8 cellular contexts compared by ENCODE assay signal in the genomic region with DNA sequence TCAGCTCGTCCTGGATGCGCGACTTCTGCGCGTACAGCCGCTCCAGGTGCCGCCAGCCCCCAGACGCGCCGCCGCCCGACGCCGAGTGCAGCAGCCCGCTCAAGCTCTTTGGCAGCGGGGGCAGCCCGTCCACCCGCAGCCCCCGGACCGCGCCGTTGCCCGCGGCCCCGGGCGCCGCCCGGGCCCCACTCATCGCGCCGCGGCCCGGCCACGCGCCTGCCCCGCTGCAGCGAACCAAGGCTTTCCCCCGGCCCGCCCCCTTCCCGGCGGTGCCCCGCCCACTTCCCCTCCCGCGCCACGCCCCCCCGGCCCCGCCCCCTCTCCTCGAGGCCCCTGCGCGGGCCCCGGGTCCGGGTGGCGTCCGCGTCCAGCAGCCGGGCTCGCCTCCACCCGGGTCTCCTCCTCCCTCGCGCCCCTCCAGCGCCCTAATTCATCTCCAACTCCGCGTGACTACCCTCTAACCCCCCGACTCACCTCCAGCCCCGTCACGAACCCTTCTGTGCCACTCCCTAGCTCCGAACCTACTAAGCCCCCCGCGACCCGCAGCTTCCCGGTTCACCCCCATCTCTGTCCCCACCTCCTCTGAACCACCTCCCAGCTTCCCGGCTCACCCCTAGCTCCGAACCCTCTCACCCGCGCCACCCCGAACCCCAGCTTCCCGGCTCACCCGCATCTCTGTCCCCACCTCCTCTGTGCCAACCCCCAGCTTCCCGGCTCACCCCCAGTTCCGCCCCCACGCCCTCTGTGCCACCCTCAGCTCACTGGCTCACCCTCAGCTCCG.
DNase-seq lines count a peak whose midpoint lies in the region; ATAC-seq and TF ChIP-seq lines count a peak whose summit lies in the region.

A gene (minus strand): TSS at position 236 of the 781 bp plus-strand sequence. CDS start 43 bp downstream, at position 193.

- H3K27ac ChIP-seq in BLaER1 (peak within 1 kb of the TSS; percentile 70), HL-60 (replicated peaks) (no peak within 1 kb of the TSS; the same call in 1 of the 2 replicates), layer of hippocampus (ENCODE audit: low read depth, low read length) (peak within 1 kb of the TSS; percentile 46)

- peaks cover 45% of the 10 kb centered on the region for H3K4me1 ChIP-seq in BLaER1

- H4K20me1 ChIP-seq in BLaER1: peaks cover 43% of the 10 kb centered on the region

- peaks cover 19% of the 10 kb centered on the region for H3K27me3 ChIP-seq in BLaER1
- peaks cover 2% of the 10 kb centered on the region for H3K27me3 ChIP-seq in HL-60 (ENCODE audit: insufficient read depth, poor library complexity, severe bottlenecking)
- no peaks in the 10 kb centered on the region for H3K27me3 ChIP-seq in layer of hippocampus (ENCODE audit: control insufficient read depth, insufficient read depth, low read length)

- H3K4me3 ChIP-seq in BLaER1 (peak within 1 kb of the TSS; percentile 91), HL-60 (replicated peaks; ENCODE audit: insufficient read depth, low read length) (peak within 1 kb of the TSS; percentile 69), WI38 (ENCODE audit: low read depth, low read length) (peak within 1 kb of the TSS; percentile 75), cardiac fibroblast (replicated peaks in 1 of 2; ENCODE audit: low read depth in 2 of 2, low read length in 2 of 2) (peak within 1 kb of the TSS; percentile 57 to 61)

- peak; percentile 73 for ATAC-seq in GM19351 (IDR thresholded peaks at IDR 0.05; ENCODE audit: unreplicated experiment)

- H3K36me3 ChIP-seq in BLaER1: no peaks in the 10 kb centered on the region

- TF ChIP-seq CTCF in HL-60 (IDR thresholded peaks at IDR 0.05; ENCODE audit: insufficient read depth, low read length): no peak
- no peak for TF ChIP-seq CTCF in WI38 (IDR thresholded peaks at IDR 0.05; ENCODE audit: low read depth, low read length)
- TF ChIP-seq CTCF in cardiac fibroblast (IDR thresholded peaks at IDR 0.05; ENCODE audit: low read depth, low read length): no peak

- DNase-seq in HL-60 (ENCODE audit: low read depth in 1 of 2, low spot score in 1 of 2) (peak; percentile 22 to 31), cardiac fibroblast (ENCODE audit: low read depth in 2 of 2) (peak in 1 of 2 donors; percentile 54), amniotic stem cell (lab: John Stamatoyannopoulos, UW) (no peak)
- DNase-seq in stimulated activated CD4-positive, alpha-beta T cell treated with anti-CD3 and anti-CD28 coated beads, Interleukin-1b, Interleukin-23, amount 100 ng/mL, for 4 hours (ENCODE audit: low read depth in 2 of 2): peak; percentile 72 to 77

- H3K4me2 ChIP-seq in BLaER1: peak within 1 kb of the TSS; percentile 99

- H3K9me3 ChIP-seq in BLaER1: peaks cover 10% of the 10 kb centered on the region

- H3K9ac ChIP-seq in BLaER1: peak within 1 kb of the TSS; percentile 85
